In the genomic region with DNA sequence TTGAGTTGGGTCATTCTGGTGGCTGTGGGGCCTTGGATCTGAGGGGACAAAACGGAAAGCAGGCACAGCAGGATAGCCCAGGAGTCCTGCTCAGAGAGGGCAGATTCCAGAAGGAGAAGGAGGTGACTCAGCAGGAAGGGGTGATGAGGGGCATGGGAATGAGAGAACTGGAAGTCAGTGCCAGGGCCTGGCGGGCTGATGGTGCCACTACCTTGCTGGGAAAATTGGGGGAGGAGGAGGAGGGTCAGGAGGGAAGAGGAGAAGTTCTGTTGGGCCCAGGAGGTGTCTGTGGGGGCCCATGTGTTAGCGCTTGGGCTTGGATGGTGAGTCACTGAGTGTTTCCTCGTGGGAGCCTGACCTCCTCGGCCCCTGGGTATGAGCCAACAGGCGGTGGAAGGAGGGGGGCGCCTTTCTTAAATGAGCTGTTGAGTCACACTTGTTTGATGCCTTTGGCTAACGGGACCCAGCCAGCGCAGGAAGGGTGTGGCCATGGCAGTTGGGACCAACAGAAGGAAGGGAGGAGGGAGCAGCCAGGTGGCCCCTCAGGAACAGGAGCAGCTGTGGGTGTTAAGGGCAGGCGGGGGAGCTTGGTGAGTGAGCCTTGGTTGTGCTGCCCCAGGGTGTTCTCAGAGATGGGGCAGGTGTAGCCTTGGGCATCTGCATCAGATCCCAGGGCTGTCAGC, we compare ENCODE assay signal across 9 cellular contexts.
DNase-seq lines count a peak whose midpoint lies in the region; ATAC-seq, FAIRE-seq and TF ChIP-seq lines count a peak whose summit lies in the region.
"Had no signal": no experiment of that assay in that cellular context is flagged by ENCODE, and none has a peak within 500 bp of the region (broad histone marks: within the 10 kb centered on the region; RNA-seq: fewer than 3 reads in every experiment).

No MANE protein-coding gene starts in this region.

- no peaks in the 10 kb centered on the region for H3K9me3 ChIP-seq in HepG2 (ENCODE audit: low read length)

- ATAC-seq in HepG2 (no peak), HG03280 (IDR thresholded peaks at IDR 0.05; ENCODE audit: unreplicated experiment) (no peak)

- BruUV-seq in HepG2 (replicated peaks; lab: Mats Ljungman, UMichigan): no TSS peak

- TF ChIP-seq EP300 in HepG2 (IDR thresholded peaks at IDR 0.05; ENCODE audit: low read depth in 2 of 2, low read length in 2 of 2) (no peak), HepG2 (CRISPR knock-in tag; IDR thresholded peaks at IDR 0.05; ENCODE audit: borderline replicate concordance) (no peak)

- TF ChIP-seq RAD21 in HepG2 (CRISPR knock-in tag; IDR thresholded peaks at IDR 0.05): no peak

- H3K9ac ChIP-seq in HepG2 (ENCODE audit: insufficient read depth, low read depth, low read length): no peak overlapping the region

- 67% methylated on average over 10 of the region's 10 CpGs for WGBS in HepG2 (ENCODE audit: low lambda C conversion rate)

- no peaks in the 10 kb centered on the region for H3K27me3 ChIP-seq in HepG2 (ENCODE audit: control insufficient read depth in 1 of 2, insufficient read depth in 2 of 2, low read length in 2 of 2)

- peaks cover 4% of the 10 kb centered on the region for H3K27me3 Mint-ChIP-seq in brain

- H4K20me1 ChIP-seq in HepG2 (ENCODE audit: insufficient read depth, low read length): peaks cover 21% of the 10 kb centered on the region

- CTCF ChIA-PET in HepG2 (lab: Yijun Ruan, JAX; ENCODE audit: low intra/inter-chr PET ratio, low total read pairs): no interaction called here

- peaks cover 19% of the 10 kb centered on the region for H3K36me3 Mint-ChIP-seq in brain

- DNase-seq in NK-92 treated with Interleukin-12 subunit alpha and Interleukin-12 subunit beta, amount 100 ng/mL, for 24 hours (lab: John Stamatoyannopoulos, UW): peak; percentile 3
- DNase-seq in NK-92 (lab: John Stamatoyannopoulos, UW; ENCODE audit: unreplicated experiment) (no peak), HepG2 (ENCODE audit: low spot score) (peak; percentile 27), urothelium cell line (ENCODE audit: low spot score) (peak; percentile 84), DMS79 treated with DMSO at 0.1 percent for 48 hours (lab: John Stamatoyannopoulos, UW) (no peak)
- DNase-seq in activated effector memory CD4-positive, alpha-beta T cell treated with anti-CD3 and anti-CD28 coated beads, Interleukin-2, amount 50 U/mL, for 16 hours: no peak

- H3K36me3 ChIP-seq in HepG2 (replicated peaks in 1 of 2; ENCODE audit: control insufficient read depth in 1 of 2, insufficient read depth in 2 of 2, low read length in 2 of 2): peaks cover 15 to 31% of the 10 kb centered on the region in 2 experiments

- H2AFZ ChIP-seq in HepG2 (ENCODE audit: low read length): no peak overlapping the region

- in situ Hi-C loops in HepG2 (cut with HindIII; ENCODE audit: extremely low pct_ligation_motif_present, low pct_unique_long_range_greater_than_20kb): no loop called here

- FAIRE-seq in HepG2 (lab: Jason Lieb, UNC): no peak
- no peak for FAIRE-seq in urothelium cell line (lab: Jason Lieb, UNC)

- H3K79me2 ChIP-seq in HepG2 (ENCODE audit: insufficient read depth, low read length): peaks cover 7% of the 10 kb centered on the region

- H3K4me1 ChIP-seq in HepG2 (ENCODE audit: insufficient read depth, low read length): peaks cover 16% of the 10 kb centered on the region

- H3K4me1 Mint-ChIP-seq in brain: peaks cover 55% of the 10 kb centered on the region

- H3K9me3 Mint-ChIP-seq in brain: peaks cover 6 to 14% (median 9%) of the 10 kb centered on the region in 5 experiments

- no peak overlapping the region for H3K4me2 ChIP-seq in HepG2 (ENCODE audit: low read depth, low read length)

- TF ChIP-seq POLR2A in HepG2 (IDR thresholded peaks at IDR 0.05; ENCODE audit: insufficient read depth in 1 of 2, low read depth in 2 of 2, low read length in 2 of 2): no peak

- no peak overlapping the region for H3K27ac ChIP-seq in HepG2 (ENCODE audit: extremely low read length, insufficient read depth, low read length)
- H3K27ac ChIP-seq: C4-2B had no signal

- peak overlapping the region in 4 of 5 experiments; percentile 49 to 92 (median 79) for H3K27ac Mint-ChIP-seq in brain

- POLR2A ChIA-PET in HepG2 (lab: Yijun Ruan, JAX): interaction anchor here (0.7 kb wide), 1 partner anchor 28 kb away, joined by 3 read pairs; no protein-coding TSS in a partner anchor

- TF ChIP-seq CTCF in brain (conservative IDR thresholded peaks at IDR 0.05) (no peak), HepG2 (CRISPR knock-in tag; IDR thresholded peaks at IDR 0.05) (no peak)

- peak overlapping the region in 3 of 5 experiments; percentile 4 to 63 (median 24) for H3K4me3 Mint-ChIP-seq in brain

- intact Hi-C loops in HepG2 (cut with micrococcal nuclease; ENCODE audit: unreplicated experiment): loop anchor here (10.0 kb wide), 1 partner anchor 124 kb away; no protein-coding TSS in a partner anchor

- no peak overlapping the region for H3K4me3 ChIP-seq in HepG2 (replicated peaks in 1 of 3; ENCODE audit: insufficient read depth in 1 of 3, low read depth in 2 of 3, low read length in 3 of 3)

TF ChIP-seq in HepG2, 621 proteins besides CTCF, POLR2A, EP300 and RAD21 (continues in another document):
- TF ChIP-seq FOSL2 (CRISPR knock-in tag; IDR thresholded peaks at IDR 0.05) (peak; percentile 73), PHB2 (IDR thresholded peaks at IDR 0.05; ENCODE audit: partially characterized antibody) (no peak), NR2F1 (CRISPR knock-in tag; IDR thresholded peaks at IDR 0.05) (peak in 1 of 2 experiments; percentile 20; a peak in 1 of 4 replicates), ARNT (IDR thresholded peaks at IDR 0.05) (no peak), CC2D1A (CRISPR knock-in tag; IDR thresholded peaks at IDR 0.05) (no peak), ZNF737 (CRISPR knock-in tag; IDR thresholded peaks at IDR 0.05; ENCODE audit: borderline replicate concordance) (no peak)
- TF ChIP-seq, protein P1, sequence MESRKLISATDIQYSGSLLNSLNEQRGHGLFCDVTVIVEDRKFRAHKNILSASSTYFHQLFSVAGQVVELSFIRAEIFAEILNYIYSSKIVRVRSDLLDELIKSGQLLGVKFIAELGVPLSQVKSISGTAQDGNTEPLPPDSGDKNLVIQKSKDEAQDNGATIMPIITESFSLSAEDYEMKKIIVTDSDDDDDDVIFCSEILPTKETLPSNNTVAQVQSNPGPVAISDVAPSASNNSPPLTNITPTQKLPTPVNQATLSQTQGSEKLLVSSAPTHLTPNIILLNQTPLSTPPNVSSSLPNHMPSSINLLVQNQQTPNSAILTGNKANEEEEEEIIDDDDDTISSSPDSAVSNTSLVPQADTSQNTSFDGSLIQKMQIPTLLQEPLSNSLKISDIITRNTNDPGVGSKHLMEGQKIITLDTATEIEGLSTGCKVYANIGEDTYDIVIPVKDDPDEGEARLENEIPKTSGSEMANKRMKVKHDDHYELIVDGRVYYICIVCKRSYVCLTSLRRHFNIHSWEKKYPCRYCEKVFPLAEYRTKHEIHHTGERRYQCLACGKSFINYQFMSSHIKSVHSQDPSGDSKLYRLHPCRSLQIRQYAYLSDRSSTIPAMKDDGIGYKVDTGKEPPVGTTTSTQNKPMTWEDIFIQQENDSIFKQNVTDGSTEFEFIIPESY (CRISPR knock-in tag; IDR thresholded peaks at IDR 0.05): peak; percentile 69; the same call in 1 of the 2 replicates

Comparison
In these comparisons a context has a peak if more than half of its experiments do, and no peak if none do; other contexts are left out.
1. DNase-seq: peak in NK-92 treated with Interleukin-12 subunit alpha and Interleukin-12 subunit beta, amount 100 ng/mL, for 24 hours (single experiment), HepG2 (single experiment) and urothelium cell line (single experiment); none in NK-92 (single experiment), activated effector memory CD4-positive, alpha-beta T cell treated with anti-CD3 and anti-CD28 coated beads, Interleukin-2, amount 50 U/mL, for 16 hours (single experiment) and DMS79 treated with DMSO at 0.1 percent for 48 hours (single experiment).